In genomic region chr4:95061220-95061619, GRCh38 we compare ENCODE assay signal across 21 cellular contexts.
A peak's percentile ranks its signal among the peaks of the same experiment; 100 is the strongest.
DNase-seq lines count a peak whose midpoint lies in the region; FAIRE-seq and TF ChIP-seq lines count a peak whose summit lies in the region.
"Had no signal": no experiment of that assay in that cellular context is flagged by ENCODE, and none has a peak within 500 bp of the region (broad histone marks: within the 10 kb centered on the region; RNA-seq: fewer than 3 reads in every experiment).

No MANE protein-coding gene starts in this region.

- intact Hi-C loops in endothelial cell of umbilical vein (cut with micrococcal nuclease) (no loop called here), testis (cut with DNase I; ENCODE audit: low total_unique reads) (no loop called here)

- H3K9me3 Mint-ChIP-seq in activated CD4-positive, alpha-beta memory T cell treated with anti-CD3 and anti-CD28 coated beads, Interleukin-2, amount 10 ng/mL, durations not matched to agents 7 days and 5 days, result no peaks in the 10 kb centered on the region
- H3K9me3 Mint-ChIP-seq: CD4-positive, alpha-beta memory T cell; central memory CD8-positive, alpha-beta T cell; IgD-negative memory B cell had no signal

- CTCF ChIA-PET in endothelial cell of umbilical vein (lab: Charles Lee), result no interaction called here
- CTCF ChIA-PET in activated CD4-positive, alpha-beta memory T cell treated with anti-CD3 and anti-CD28 coated beads, Interleukin-2, amount 10 ng/mL, durations not matched to agents 7 days and 5 days (lab: Charles Lee), result no interaction called here

- H3K4me1 ChIP-seq in BLaER1 (peaks cover 29% of the 10 kb centered on the region), endothelial cell of umbilical vein (ENCODE audit: control insufficient read depth, extremely low read depth, insufficient read depth, low read length) (peaks cover 10% of the 10 kb centered on the region), mesodermal cell (ENCODE audit: control insufficient read depth, insufficient read depth, low read length, poor library complexity, severe bottlenecking) (peaks cover 8% of the 10 kb centered on the region), testis (no peaks in the 10 kb centered on the region)
- H3K4me1 ChIP-seq: prostate gland, uterus had no signal

- no peak overlapping the region for H3K27ac Mint-ChIP-seq in activated CD4-positive, alpha-beta memory T cell treated with anti-CD3 and anti-CD28 coated beads, Interleukin-2, amount 10 ng/mL, durations not matched to agents 7 days and 5 days
- H3K27ac Mint-ChIP-seq: activated CD8-positive, alpha-beta T cell treated with anti-CD3 and anti-CD28 coated beads, Interleukin-2, amount 10 ng/mL, durations not matched to agents 7 days and 5 days; CD4-positive, alpha-beta memory T cell; IgD-negative memory B cell had no signal

- H3K4me1 Mint-ChIP-seq in activated CD4-positive, alpha-beta memory T cell treated with anti-CD3 and anti-CD28 coated beads, Interleukin-2, amount 10 ng/mL, durations not matched to agents 7 days and 5 days, result no peaks in the 10 kb centered on the region
- H3K4me1 Mint-ChIP-seq: central memory CD8-positive, alpha-beta T cell; IgD-negative memory B cell had no signal

- H3K9ac ChIP-seq in BLaER1 (no peak overlapping the region), SK-N-MC (ENCODE audit: insufficient read length) (no peak overlapping the region), endothelial cell of umbilical vein (replicated peaks; ENCODE audit: extremely low read depth, insufficient read depth, low read length) (no peak overlapping the region)

- no peak for TF ChIP-seq CTCF in endothelial cell of umbilical vein (IDR thresholded peaks at IDR 0.05; ENCODE audit: extremely low read depth in 1 of 2, insufficient read depth in 1 of 2, low read depth in 1 of 2, low read length in 2 of 2)
- TF ChIP-seq CTCF in testis (IDR thresholded peaks at IDR 0.05), result no peak

- no peaks in the 10 kb centered on the region for H3K79me2 ChIP-seq in endothelial cell of umbilical vein (ENCODE audit: control insufficient read depth, insufficient read depth, low read length)

- no TSS peak for BruUV-seq in endothelial cell of umbilical vein (replicated peaks; lab: Mats Ljungman, UMichigan)

- no peaks in the 10 kb centered on the region for H3K9me1 ChIP-seq in endothelial cell of umbilical vein (replicated peaks; ENCODE audit: control insufficient read depth, extremely low read depth, insufficient read depth, low read length)

- no peak overlapping the region for H2AFZ ChIP-seq in endothelial cell of umbilical vein (ENCODE audit: low read depth, low read length)

- H3K27me3 ChIP-seq in BLaER1 (no peaks in the 10 kb centered on the region), endothelial cell of umbilical vein (ENCODE audit: control insufficient read depth in 2 of 2, insufficient read depth in 2 of 2, low read length in 2 of 2) (no peaks in the 10 kb centered on the region), testis (no peaks in the 10 kb centered on the region)
- H3K27me3 ChIP-seq: MG63, uterus had no signal

- DNase-seq in SK-N-MC (ENCODE audit: low read depth, low spot score) (peak; percentile 30), endothelial cell of umbilical vein (ENCODE audit: low read depth, low spot score) (peak; percentile 56), testis (no peak), NCI-H1105 (lab: John Stamatoyannopoulos, UW) (no peak), NOMO-1 treated with DMSO at 0.1 percent for 48 hours (lab: John Stamatoyannopoulos, UW; ENCODE audit: unreplicated experiment) (no peak)
- no peak for DNase-seq in activated CD4-positive, alpha-beta memory T cell treated with anti-CD3 and anti-CD28 coated beads, Interleukin-2, amount 10 ng/mL, durations not matched to agents 7 days and 5 days
- DNase-seq: activated CD8-positive, alpha-beta T cell treated with anti-CD3 and anti-CD28 coated beads, Interleukin-2, amount 10 ng/mL, durations not matched to agents 7 days and 5 days; activated naive CD4-positive, alpha-beta T cell treated with Interleukin-2 at 50 U/mL for 16 hours; activated T-cell treated with anti-CD3 and anti-CD28 coated beads, Interleukin-2, amount 50 U/mL, for 1 hour; CD4-positive, alpha-beta memory T cell; effector memory CD4-positive, alpha-beta T cell; H7; MG63; NCI-H1436; NCI-H526; uterus had no signal

- no peaks in the 10 kb centered on the region for H3K9me3 ChIP-seq in BLaER1
- H3K9me3 ChIP-seq in SK-N-MC (ENCODE audit: low read depth, low read length), result no peaks in the 10 kb centered on the region
- H3K9me3 ChIP-seq in endothelial cell of umbilical vein (replicated peaks; ENCODE audit: control insufficient read depth, insufficient read depth, low read length), result no peaks in the 10 kb centered on the region
- H3K9me3 ChIP-seq in mesodermal cell (ENCODE audit: control insufficient read depth, low read length), result peaks cover 4% of the 10 kb centered on the region
- H3K9me3 ChIP-seq in testis, result no peaks in the 10 kb centered on the region
- H3K9me3 ChIP-seq: MG63, prostate gland, uterus had no signal

- POLR2A ChIA-PET in endothelial cell of umbilical vein (lab: Charles Lee), result interaction anchor here (0.6 kb wide), 1 partner anchor 28 kb away, joined by 3 read pairs; no protein-coding TSS in a partner anchor
- POLR2A ChIA-PET in activated CD4-positive, alpha-beta memory T cell treated with anti-CD3 and anti-CD28 coated beads, Interleukin-2, amount 10 ng/mL, durations not matched to agents 7 days and 5 days (lab: Charles Lee), result no interaction called here

- H3K36me3 ChIP-seq in BLaER1 (no peaks in the 10 kb centered on the region), SK-N-MC (ENCODE audit: insufficient read depth, low read length) (no peaks in the 10 kb centered on the region), endothelial cell of umbilical vein (ENCODE audit: control insufficient read depth in 2 of 2, extremely low read depth in 1 of 2, insufficient read depth in 2 of 2, low read length in 2 of 2) (no peaks in the 10 kb centered on the region), mesodermal cell (ENCODE audit: control insufficient read depth, insufficient read depth, low read length) (no peaks in the 10 kb centered on the region), testis (ENCODE audit: low read depth, missing control alignments) (no peaks in the 10 kb centered on the region)
- H3K36me3 ChIP-seq: MG63, prostate gland, uterus had no signal

- no peak overlapping the region for H3K4me3 Mint-ChIP-seq in activated CD4-positive, alpha-beta memory T cell treated with anti-CD3 and anti-CD28 coated beads, Interleukin-2, amount 10 ng/mL, durations not matched to agents 7 days and 5 days
- H3K4me3 Mint-ChIP-seq: activated CD8-positive, alpha-beta T cell treated with anti-CD3 and anti-CD28 coated beads, Interleukin-2, amount 10 ng/mL, durations not matched to agents 7 days and 5 days; central memory CD8-positive, alpha-beta T cell; IgD-negative memory B cell had no signal

- H4K20me1 ChIP-seq in BLaER1, result no peaks in the 10 kb centered on the region
- H4K20me1 ChIP-seq in endothelial cell of umbilical vein (replicated peaks; ENCODE audit: control insufficient read depth, extremely low read depth, insufficient read depth, low read length), result no peaks in the 10 kb centered on the region

- H3K27ac ChIP-seq in BLaER1 (peak overlapping the region; percentile 52; the same call in 1 of the 2 replicates), SK-N-MC (no peak overlapping the region; the same call in 1 of the 2 replicates), endothelial cell of umbilical vein (ENCODE audit: insufficient read depth, low read depth, low read length) (no peak overlapping the region), mesodermal cell (ENCODE audit: low read depth, low read length, severe bottlenecking) (peak overlapping the region; percentile 72), testis (no peak overlapping the region)
- H3K27ac ChIP-seq: prostate gland, uterus had no signal

- no peak for TF ChIP-seq POLR2A in endothelial cell of umbilical vein (IDR thresholded peaks at IDR 0.05; ENCODE audit: low read depth, low read length)
- TF ChIP-seq POLR2A in testis (IDR thresholded peaks at IDR 0.05), result no peak

- peaks cover 2% of the 10 kb centered on the region for H3K27me3 Mint-ChIP-seq in activated CD4-positive, alpha-beta memory T cell treated with anti-CD3 and anti-CD28 coated beads, Interleukin-2, amount 10 ng/mL, durations not matched to agents 7 days and 5 days
- H3K27me3 Mint-ChIP-seq: CD4-positive, alpha-beta memory T cell; central memory CD8-positive, alpha-beta T cell; IgD-negative memory B cell had no signal

- H3K4me3 ChIP-seq in BLaER1 (no peak overlapping the region), SK-N-MC (no peak overlapping the region), endothelial cell of umbilical vein (replicated peaks in 1 of 3; ENCODE audit: insufficient read depth in 1 of 3, low read depth in 1 of 3, low read length in 3 of 3) (no peak overlapping the region), mesodermal cell (ENCODE audit: extremely low read depth, insufficient read depth, low read length, poor library complexity, severe bottlenecking) (no peak overlapping the region), testis (no peak overlapping the region)
- H3K4me3 ChIP-seq: MG63, prostate gland, uterus had no signal

- WGBS in mesodermal cell (ENCODE audit: insufficient coverage in 2 of 2), 2 experiments, result no CpG with 5 or more reads among the region's 2 CpGs
- WGBS in testis, 2 donors, result 58 to 64% methylated on average over 2 of the region's 2 CpGs

- H3K4me2 ChIP-seq in BLaER1, result peak overlapping the region; percentile 65
- H3K4me2 ChIP-seq in endothelial cell of umbilical vein (ENCODE audit: insufficient read depth, low read length), result peak overlapping the region; percentile 18

- dilution Hi-C loops in endothelial cell of umbilical vein (cut with MboI; ENCODE audit: extremely low pct_ligation_motif_present, low sequenced_read_pairs), result no loop called here

- H3K36me3 Mint-ChIP-seq in activated CD4-positive, alpha-beta memory T cell treated with anti-CD3 and anti-CD28 coated beads, Interleukin-2, amount 10 ng/mL, durations not matched to agents 7 days and 5 days (ENCODE audit: low read depth), result no peaks in the 10 kb centered on the region
- H3K36me3 Mint-ChIP-seq: CD4-positive, alpha-beta memory T cell; IgD-negative memory B cell had no signal

- peak; percentile 70 for FAIRE-seq in endothelial cell of umbilical vein (lab: Jason Lieb, UNC)

TF ChIP-seq in endothelial cell of umbilical vein, 7 proteins besides CTCF, POLR2A, EP300 and RAD21 (continues in another document):
- TF ChIP-seq JUN (IDR thresholded peaks at IDR 0.05; ENCODE audit: borderline replicate concordance, insufficient read depth, insufficient read length, low read depth) (no peak), MYC (IDR thresholded peaks at IDR 0.05; ENCODE audit: low read depth, low read length) (no peak), MAX (IDR thresholded peaks at IDR 0.05; ENCODE audit: insufficient read depth, insufficient read length) (no peak), POLR2AphosphoS5 (IDR thresholded peaks at IDR 0.05; ENCODE audit: insufficient read depth, low read depth, low read length) (no peak), EZH2 (IDR thresholded peaks at IDR 0.05; ENCODE audit: borderline replicate concordance, low read depth, low read length, severe bottlenecking) (no peak), FOS (IDR thresholded peaks at IDR 0.05; ENCODE audit: borderline replicate concordance, insufficient read depth, low read length) (no peak)

Comparison
In these comparisons a context has a peak if more than half of its experiments do, and no peak if none do; other contexts are left out.
1. H3K27ac ChIP-seq: peak in BLaER1 (single experiment) and mesodermal cell (single experiment); none in SK-N-MC (single experiment), endothelial cell of umbilical vein (single experiment) and testis (0 of 2).
2. DNase-seq: peak in SK-N-MC (single experiment) and endothelial cell of umbilical vein (single experiment); none in activated CD4-positive, alpha-beta memory T cell treated with anti-CD3 and anti-CD28 coated beads, Interleukin-2, amount 10 ng/mL, durations not matched to agents 7 days and 5 days (single experiment), testis (single experiment), NCI-H1105 (single experiment) and NOMO-1 treated with DMSO at 0.1 percent for 48 hours (single experiment).